In the genomic region with DNA sequence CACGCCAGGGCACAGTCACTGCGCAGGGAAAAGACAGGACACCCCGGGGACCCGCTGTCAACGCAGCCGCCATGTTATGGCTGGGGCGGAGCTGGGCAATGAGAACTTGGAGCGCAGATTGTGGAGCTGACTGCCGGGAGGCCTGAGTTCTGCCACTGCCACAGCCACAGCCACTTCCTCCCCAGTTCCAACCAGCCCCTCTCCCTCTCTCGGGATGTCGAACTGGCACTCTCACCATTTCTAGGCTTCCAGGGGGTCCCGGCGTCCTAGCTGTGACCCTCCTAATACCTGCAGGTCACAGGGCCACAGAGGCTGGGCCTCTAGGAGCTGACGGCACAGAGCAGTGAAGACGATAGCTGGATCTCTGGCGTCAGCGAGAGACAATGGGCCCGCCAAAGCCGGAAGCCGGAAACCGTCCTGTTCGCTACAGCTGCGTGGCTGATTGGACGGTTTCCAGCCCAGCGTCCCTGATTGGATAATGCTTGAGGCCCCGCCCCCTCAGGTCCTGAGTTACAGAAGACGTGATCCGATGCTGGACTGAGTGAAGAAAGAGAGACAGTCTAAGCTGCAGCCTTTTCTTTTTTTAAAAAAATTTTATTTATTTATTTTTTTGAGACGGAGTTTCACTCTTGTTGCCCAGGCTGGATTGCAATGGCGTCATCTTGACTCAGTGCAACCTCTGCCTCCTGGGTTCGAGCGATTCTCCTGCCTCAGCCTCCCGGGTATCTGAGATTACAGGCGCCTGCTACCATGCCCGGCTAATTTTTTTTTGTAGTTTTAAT, we compare ENCODE assay signal across 8 cellular contexts.
DNase-seq lines count a peak whose midpoint lies in the region; ATAC-seq lines count a peak whose summit lies in the region.

A gene (minus strand): TSS at position 385 of the 782 bp plus-strand sequence. CDS start 147 bp downstream, at position 238.

- ATAC-seq in HG03064 (IDR thresholded peaks at IDR 0.05; ENCODE audit: low read depth, unreplicated experiment), result peak; percentile 83

- DNase-seq in NK-92 (lab: John Stamatoyannopoulos, UW; ENCODE audit: unreplicated experiment) (peak; percentile 84), NCI-H2227 (lab: John Stamatoyannopoulos, UW; ENCODE audit: unreplicated experiment) (peak; percentile 95), kidney glomerular epithelial cell (lab: John Stamatoyannopoulos, UW) (peak; percentile 72)
- no peak for DNase-seq in NK-92 treated with Interleukin-12 subunit alpha and Interleukin-12 subunit beta, amount 100 ng/mL, for 24 hours (lab: John Stamatoyannopoulos, UW)
- peak; percentile 99 for DNase-seq in activated CD4-positive, alpha-beta T cell treated with anti-CD3 and anti-CD28 coated beads for 48 hours
- DNase-seq in stimulated activated CD4-positive, alpha-beta T cell treated with anti-CD3 and anti-CD28 coated beads, Interleukin-15, amount 100 ng/mL, for 48 hours (ENCODE audit: low read depth in 2 of 2), result peak; percentile 95 to 96

- peak within 1 kb of the TSS; percentile 94 for H3K27ac ChIP-seq in cingulate gyrus (ENCODE audit: low read depth, low read length)
